ENCODE assay signal across 3 cellular contexts in the genomic region with DNA sequence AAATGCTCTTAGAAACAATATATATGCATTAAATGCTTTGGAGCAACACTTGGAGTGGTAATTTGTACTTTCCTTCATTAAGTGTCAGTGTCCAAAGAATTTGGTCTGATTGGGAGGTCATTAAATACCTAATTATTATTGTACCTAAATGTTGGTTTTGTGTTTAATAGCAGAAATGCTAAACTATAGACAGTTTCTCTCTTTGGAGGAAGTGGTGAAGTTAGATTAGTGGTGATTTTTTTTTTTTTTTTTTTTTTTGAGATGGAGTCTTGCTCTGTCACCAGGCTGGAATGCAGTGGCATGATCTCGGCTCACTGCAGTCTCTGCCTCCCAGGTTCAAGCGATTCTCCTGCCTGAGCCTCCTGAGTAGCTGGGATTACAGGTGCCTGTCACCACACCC. TPM values are rescaled to one million over a fixed set of nuclear protein-coding genes. Genes with fewer than 3 reads are reported as not detected.
"Had no signal": no experiment of that assay in that cellular context is flagged by ENCODE, and none has a peak within 500 bp of the region (broad histone marks: within the 10 kb centered on the region; RNA-seq: fewer than 3 reads in every experiment).

No MANE protein-coding gene starts in this region.

RNA-seq across cellular contexts. Expression of a gene that starts 46.2 kb away (rescaled TPM):
- total RNA-seq: myocyte; naive thymus-derived CD8-positive, alpha-beta T cell; right atrium auricular region had no signal
- polyA plus RNA-seq: naive thymus-derived CD8-positive, alpha-beta T cell had no signal
